In the genomic region with DNA sequence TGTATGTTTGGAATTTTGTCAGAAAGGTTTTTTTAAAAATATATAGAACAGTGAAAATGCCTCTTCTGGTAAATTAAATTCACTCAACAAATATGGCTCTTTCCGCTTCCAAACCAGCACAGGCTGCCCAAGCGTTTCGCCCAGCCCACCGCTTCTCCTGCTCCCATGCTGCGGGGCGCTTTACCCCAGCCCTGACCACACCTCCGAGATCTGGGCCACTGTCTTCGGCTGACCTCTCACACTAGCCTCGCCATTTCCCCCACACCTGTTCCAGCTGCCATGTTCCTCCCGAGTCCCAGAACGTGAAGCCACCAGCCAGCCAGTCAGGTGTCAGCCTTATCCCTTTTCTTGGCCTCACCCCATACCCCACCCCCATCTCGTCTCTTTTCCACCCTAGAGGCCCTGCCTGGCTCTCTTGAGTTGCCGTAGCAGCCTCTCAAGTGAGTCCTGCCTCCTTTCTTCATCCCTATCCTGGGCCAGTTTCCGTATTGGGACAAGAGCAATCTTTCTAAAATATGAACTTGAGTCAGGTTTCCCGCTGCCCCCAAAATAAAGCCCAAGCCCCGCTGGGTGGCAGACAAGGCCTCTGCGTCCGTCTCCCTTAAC, we compare ENCODE assay signal across 26 cellular contexts. TPM values are rescaled to one million over a fixed set of nuclear protein-coding genes. Genes with fewer than 3 reads are reported as not detected.
"Had no signal": no experiment of that assay in that cellular context is flagged by ENCODE, and none has a peak within 500 bp of the region (broad histone marks: within the 10 kb centered on the region; RNA-seq: fewer than 3 reads in every experiment).

No MANE protein-coding gene starts in this region.

- DNase-seq: activated CD4-positive, alpha-beta T cell treated with anti-CD3 and anti-CD28 coated beads for 4 hours; activated CD4-positive, alpha-beta T cell treated with anti-CD3 and anti-CD28 coated beads, Interleukin-2, amount 50 U/mL, for 4 hours; activated CD8-positive, alpha-beta memory T cell treated with anti-CD3 and anti-CD28 coated beads, Interleukin-2, amount 50 U/mL, for 4 hours; activated gamma-delta T cell; activated naive CD4-positive, alpha-beta T cell treated with anti-CD3 and anti-CD28 coated beads, Interleukin-2, amount 10 ng/mL, durations not matched to agents 7 days and 5 days; activated naive CD8-positive, alpha-beta T cell treated with anti-CD3 and anti-CD28 coated beads, Interleukin-2, amount 10 ng/mL, durations not matched to agents 7 days and 5 days; activated T-cell treated with anti-CD3 and anti-CD28 coated beads, Interleukin-2, amount 50 U/mL, for 1 hour; brain microvascular endothelial cell; effector CD4-positive, alpha-beta T cell; esophagus squamous epithelium; glutamatergic neuron; left ventricle myocardium inferior; mammary epithelial cell; naive thymus-derived CD4-positive, alpha-beta T cell; right cardiac atrium; stimulated activated CD4-positive, alpha-beta T cell treated with anti-CD3 and anti-CD28 coated beads, Interleukin-15, amount 100 ng/mL, for 24 hours; stimulated activated CD4-positive, alpha-beta T cell treated with anti-CD3 and anti-CD28 coated beads, Interleukin-2, amount 100 ng/mL, for 24 hours; stimulated activated naive B cell treated with anti-CD40 and anti-IgM and Interleukin-4, amounts not matched to agents 10 μg/mL and 1 μg/mL and 100 μg/mL, for 72 hours; stomach; T-helper 1 cell; thyroid gland; upper lobe of right lung had no signal

- H3K36me3 Mint-ChIP-seq: activated naive CD4-positive, alpha-beta T cell treated with anti-CD3 and anti-CD28 coated beads, Interleukin-2, amount 10 ng/mL, durations not matched to agents 7 days and 5 days; activated naive CD8-positive, alpha-beta T cell treated with anti-CD3 and anti-CD28 coated beads, Interleukin-2, amount 10 ng/mL, durations not matched to agents 7 days and 5 days; naive thymus-derived CD4-positive, alpha-beta T cell had no signal

- H3K4me1 ChIP-seq: ascending aorta had no signal

- H3K36me3 ChIP-seq: ascending aorta, brain microvascular endothelial cell, esophagus squamous epithelium, left ventricle myocardium inferior, stomach, thyroid gland, upper lobe of right lung had no signal

- H3K4me3 Mint-ChIP-seq: activated naive CD4-positive, alpha-beta T cell treated with anti-CD3 and anti-CD28 coated beads, Interleukin-2, amount 10 ng/mL, durations not matched to agents 7 days and 5 days; activated naive CD8-positive, alpha-beta T cell treated with anti-CD3 and anti-CD28 coated beads, Interleukin-2, amount 10 ng/mL, durations not matched to agents 7 days and 5 days; naive thymus-derived CD4-positive, alpha-beta T cell; neural crest cell; stimulated activated naive B cell treated with anti-CD40 and anti-IgM and Interleukin-4, amounts not matched to agents 10 μg/mL and 1 μg/mL and 100 μg/mL, for 72 hours; T-helper 2 cell treated with Interferon-gamma antibody and Interleukin-4, amounts not matched to agents 5 μg/mL and 100 μg/mL, for 36 hours had no signal

- H3K27ac ChIP-seq: ascending aorta, brain microvascular endothelial cell, epithelial cell of prostate, left ventricle myocardium inferior, thyroid gland, upper lobe of right lung had no signal

- H3K27me3 ChIP-seq: ascending aorta, brain microvascular endothelial cell, esophagus squamous epithelium, stomach, thyroid gland, upper lobe of right lung had no signal

- H3K4me3 ChIP-seq: ascending aorta, esophagus squamous epithelium, left ventricle myocardium inferior, stomach, thyroid gland, upper lobe of right lung had no signal

- H3K9me3 ChIP-seq: ascending aorta, esophagus squamous epithelium, left ventricle myocardium inferior, stomach, thyroid gland, upper lobe of right lung had no signal

- H3K27ac Mint-ChIP-seq: activated naive CD4-positive, alpha-beta T cell treated with anti-CD3 and anti-CD28 coated beads, Interleukin-2, amount 10 ng/mL, durations not matched to agents 7 days and 5 days; activated naive CD8-positive, alpha-beta T cell treated with anti-CD3 and anti-CD28 coated beads, Interleukin-2, amount 10 ng/mL, durations not matched to agents 7 days and 5 days; naive thymus-derived CD4-positive, alpha-beta T cell; T-helper 2 cell treated with Interferon-gamma antibody and Interleukin-4, amounts not matched to agents 5 μg/mL and 100 μg/mL, for 36 hours had no signal

- H3K9me3 Mint-ChIP-seq: activated naive CD4-positive, alpha-beta T cell treated with anti-CD3 and anti-CD28 coated beads, Interleukin-2, amount 10 ng/mL, durations not matched to agents 7 days and 5 days; activated naive CD8-positive, alpha-beta T cell treated with anti-CD3 and anti-CD28 coated beads, Interleukin-2, amount 10 ng/mL, durations not matched to agents 7 days and 5 days; naive thymus-derived CD4-positive, alpha-beta T cell; neural crest cell; stimulated activated naive B cell treated with anti-CD40 and anti-IgM and Interleukin-4, amounts not matched to agents 10 μg/mL and 1 μg/mL and 100 μg/mL, for 72 hours; T-helper 2 cell treated with Interferon-gamma antibody and Interleukin-4, amounts not matched to agents 5 μg/mL and 100 μg/mL, for 36 hours had no signal

RNA-seq across cellular contexts. Expression of gene SLC12A8, which starts 46.5 kb away (rescaled TPM):
- total RNA-seq: ascending aorta, left ventricle myocardium inferior had no signal
